ENCODE assay signal across 8 cellular contexts in the genomic region with DNA sequence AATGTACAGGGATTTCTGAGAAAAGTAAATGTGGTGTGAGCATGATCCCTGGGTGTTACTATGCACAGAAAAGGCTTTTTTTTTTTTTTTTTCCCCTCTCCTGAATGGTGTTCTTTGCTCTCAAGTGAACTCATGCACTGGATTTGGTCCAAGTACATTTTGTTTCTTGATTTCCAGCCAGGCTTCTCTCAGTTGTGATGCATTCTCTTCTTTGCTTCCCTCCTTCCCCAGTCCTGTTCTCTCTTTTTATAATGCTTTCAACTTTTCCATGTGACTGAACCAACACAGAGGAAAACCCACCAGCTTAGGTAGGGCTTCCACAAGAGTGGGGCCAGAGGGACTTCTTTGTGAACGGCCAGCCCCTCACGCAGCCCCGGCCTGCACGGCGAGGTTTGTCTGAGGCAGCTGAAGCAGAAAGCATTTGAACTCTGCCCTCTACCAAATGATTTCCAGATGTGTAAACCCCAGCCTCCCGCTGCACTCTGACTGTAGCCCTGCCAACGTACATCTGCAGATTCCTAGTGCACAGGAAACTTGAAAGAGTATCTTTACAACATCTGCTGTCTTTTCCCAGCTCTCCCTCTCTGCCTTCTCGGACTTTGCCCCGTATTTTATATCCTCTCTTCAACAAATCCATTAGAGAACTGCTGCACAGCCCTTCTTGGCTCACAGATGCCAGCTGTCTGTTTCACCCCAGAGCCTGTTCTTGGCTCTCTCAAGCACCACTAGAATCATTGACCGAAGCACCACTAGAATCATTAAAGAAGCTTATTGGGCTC.
DNase-seq lines count a peak whose midpoint lies in the region; ATAC-seq and TF ChIP-seq lines count a peak whose summit lies in the region.

No MANE protein-coding gene starts in this region.

- CTCF ChIA-PET in AG04450 (lab: Charles Lee): interaction anchor here (1.3 kb wide), 2 partner anchors 22 to 102 kb away, joined by 3 to 4 read pairs; no protein-coding TSS in a partner anchor

- no peaks in the 10 kb centered on the region for H3K36me3 ChIP-seq in mesodermal cell (ENCODE audit: control insufficient read depth, insufficient read depth, low read length)
- H3K36me3 ChIP-seq in urinary bladder (ENCODE audit: insufficient read depth): no peaks in the 10 kb centered on the region

- peak overlapping the region; percentile 36 for H3K4me3 ChIP-seq in AG04450 (ENCODE audit: low read depth, low read length)
- H3K4me3 ChIP-seq in mesodermal cell (ENCODE audit: extremely low read depth, insufficient read depth, low read length, poor library complexity, severe bottlenecking): no peak overlapping the region
- H3K4me3 ChIP-seq in urinary bladder (ENCODE audit: low read depth, low read length): no peak overlapping the region

- POLR2A ChIA-PET in AG04450 (lab: Yijun Ruan, JAX): interaction anchor here (1.0 to 1.7 kb wide), 3 partner anchors 23 to 947 kb away, joined by 4 to 5 read pairs (median 4); partner anchors contain the start of gene PIK3R1

- WGBS in mesodermal cell (ENCODE audit: insufficient coverage in 2 of 2), 2 experiments: 84 to 86% methylated on average over 9 to 10 of the region's 10 CpGs
- 8% methylated on average over 10 of the region's 10 CpGs for WGBS in urinary bladder

- peak; percentile 95 for DNase-seq in AG04450 (ENCODE audit: low read depth, low spot score)
- DNase-seq in NCI-H2107 treated with DMSO at 0.1 percent for 48 hours (lab: John Stamatoyannopoulos, UW; ENCODE audit: unreplicated experiment): peak; percentile 11
- DNase-seq in ecto neural progenitor cell (ENCODE audit: low spot score): peak; percentile 70
- DNase-seq in stimulated activated CD4-positive, alpha-beta T cell treated with anti-CD3 and anti-CD28 coated beads, Interleukin-1b, Interleukin-23, amount 100 ng/mL, for 48 hours: no peak

- H3K4me1 ChIP-seq in mesodermal cell (ENCODE audit: control insufficient read depth, insufficient read depth, low read length, poor library complexity, severe bottlenecking): no peaks in the 10 kb centered on the region
- peaks cover 3% of the 10 kb centered on the region for H3K4me1 ChIP-seq in urinary bladder (ENCODE audit: insufficient read depth)

- no peak for TF ChIP-seq CTCF in AG04450 (IDR thresholded peaks at IDR 0.05; ENCODE audit: low read depth, low read length)

- H3K27ac ChIP-seq in AG04450 (ENCODE audit: low read depth, low read length): peak overlapping the region; percentile 86
- H3K27ac ChIP-seq in mesodermal cell (ENCODE audit: low read depth, low read length, severe bottlenecking): peak overlapping the region; percentile 89
- H3K27ac ChIP-seq in urinary bladder (ENCODE audit: low read depth): peak overlapping the region; percentile 86

- ATAC-seq in HG02970 (IDR thresholded peaks at IDR 0.05; ENCODE audit: low FRiP score, unreplicated experiment): no peak
- ATAC-seq in HG03354 (IDR thresholded peaks at IDR 0.05; ENCODE audit: poor library complexity, severe bottlenecking, unreplicated experiment): no peak

- no peaks in the 10 kb centered on the region for H3K27me3 ChIP-seq in AG04450 (ENCODE audit: control insufficient read depth, insufficient read depth, low read length)

- no peaks in the 10 kb centered on the region for H3K9me3 ChIP-seq in AG04450 (ENCODE audit: control insufficient read depth, insufficient read depth, low read length)
- no peaks in the 10 kb centered on the region for H3K9me3 ChIP-seq in mesodermal cell (ENCODE audit: control insufficient read depth, low read length)
